In genomic region chr20:44993343-44993742, GRCh38 we compare ENCODE assay signal across 10 cellular contexts. TPM values are rescaled to one million over a fixed set of nuclear protein-coding genes. Genes with fewer than 3 reads are reported as not detected.
DNase-seq lines count a peak whose midpoint lies in the region; ATAC-seq and TF ChIP-seq lines count a peak whose summit lies in the region.
"Had no signal": no experiment of that assay in that cellular context is flagged by ENCODE, and none has a peak within 500 bp of the region (broad histone marks: within the 10 kb centered on the region; RNA-seq: fewer than 3 reads in every experiment).

No MANE protein-coding gene starts in this region.

- intact Hi-C loops in A673 (cut with micrococcal nuclease; ENCODE audit: unreplicated experiment): no loop called here

- H3K4me1 Mint-ChIP-seq in T-helper 2 cell treated with Interferon-gamma antibody and Interleukin-4, amounts not matched to agents 5 μg/mL and 100 μg/mL, for 36 hours (ENCODE audit: low read depth): peaks cover 59% of the 10 kb centered on the region

- H3K9me3 Mint-ChIP-seq in T-helper 2 cell treated with Interferon-gamma antibody and Interleukin-4, amounts not matched to agents 5 μg/mL and 100 μg/mL, for 36 hours: no peaks in the 10 kb centered on the region

- TF ChIP-seq CTCF in A673 (conservative IDR thresholded peaks at IDR 0.05; ENCODE audit: low read depth, low read length) (no peak), fibroblast of the aortic adventitia (IDR thresholded peaks at IDR 0.05; ENCODE audit: insufficient read depth, low read length) (no peak)

- H3K27ac Mint-ChIP-seq in T-helper 2 cell treated with Interferon-gamma antibody and Interleukin-4, amounts not matched to agents 5 μg/mL and 100 μg/mL, for 36 hours: peak overlapping the region; percentile 81

- POLR2A ChIA-PET in A673 (lab: Charles Lee; ENCODE audit: low non-redundant PET): no interaction called here

- H3K4me3 ChIP-seq in A673 (ENCODE audit: low read depth, low read length, poor library complexity, severe bottlenecking): peak overlapping the region; percentile 28
- no peak overlapping the region for H3K4me3 ChIP-seq in fibroblast of the aortic adventitia (ENCODE audit: low read depth, low read length)
- no peak overlapping the region for H3K4me3 ChIP-seq in H7 (ENCODE audit: insufficient read depth, low read depth, low read length)
- H3K4me3 ChIP-seq: adrenal gland had no signal

- no peak for ATAC-seq in GM18505 (IDR thresholded peaks at IDR 0.05; ENCODE audit: unreplicated experiment)

- no TSS peak for BruUV-seq in A673 (replicated peaks; lab: Mats Ljungman, UMichigan)

- H3K9me3 ChIP-seq in A673 (ENCODE audit: low read depth, low read length, poor library complexity, severe bottlenecking): no peaks in the 10 kb centered on the region
- H3K9me3 ChIP-seq: adrenal gland had no signal

- peak overlapping the region; percentile 71 for H3K4me3 Mint-ChIP-seq in T-helper 2 cell treated with Interferon-gamma antibody and Interleukin-4, amounts not matched to agents 5 μg/mL and 100 μg/mL, for 36 hours

- H3K27ac ChIP-seq in A673 (ENCODE audit: low read depth, low read length, poor library complexity, severe bottlenecking): peak overlapping the region; percentile 81
- H3K27ac ChIP-seq: adrenal gland had no signal

- peaks cover 71% of the 10 kb centered on the region for H3K36me3 Mint-ChIP-seq in T-helper 2 cell treated with Interferon-gamma antibody and Interleukin-4, amounts not matched to agents 5 μg/mL and 100 μg/mL, for 36 hours (ENCODE audit: low read depth)

- CTCF ChIA-PET in A673 (lab: Charles Lee): interaction anchor here (1.2 kb wide), 1 partner anchor 18 kb away, joined by 6 read pairs; no protein-coding TSS in a partner anchor

- H3K36me3 ChIP-seq in A673 (ENCODE audit: insufficient read depth, low read length, poor library complexity, severe bottlenecking): peaks cover 22% of the 10 kb centered on the region
- H3K36me3 ChIP-seq in H7 (replicated peaks; ENCODE audit: control insufficient read depth, insufficient read depth, low read length): peaks cover 3% of the 10 kb centered on the region

- peak; percentile 87 for DNase-seq in A673 (ENCODE audit: low spot score)
- DNase-seq in GM03348 (ENCODE audit: low spot score): peak; percentile 12
- no peak for DNase-seq in T-helper 2 cell treated with Interferon-gamma antibody and Interleukin-4, amounts not matched to agents 5 μg/mL and 100 μg/mL, for 36 hours (ENCODE audit: low spot score)
- DNase-seq in fibroblast of the aortic adventitia (ENCODE audit: low read depth): peak; percentile 24
- no peak for DNase-seq in NCI-H187 treated with DMSO at 0.1 percent for 48 hours (lab: John Stamatoyannopoulos, UW)
- DNase-seq in globus pallidus (ENCODE audit: low spot score): no peak
- DNase-seq in H7: no peak
- DNase-seq: adrenal gland, foreskin fibroblast had no signal

- no peaks in the 10 kb centered on the region for H3K27me3 Mint-ChIP-seq in T-helper 2 cell treated with Interferon-gamma antibody and Interleukin-4, amounts not matched to agents 5 μg/mL and 100 μg/mL, for 36 hours (ENCODE audit: low read depth)

- H3K27me3 ChIP-seq in A673 (replicated peaks; ENCODE audit: insufficient read depth, low read depth, low read length, poor library complexity) (no peaks in the 10 kb centered on the region), H7 (ENCODE audit: control insufficient read depth, insufficient read depth, low read length) (no peaks in the 10 kb centered on the region)
- H3K27me3 ChIP-seq: adrenal gland had no signal

- no peak for TF ChIP-seq POLR2A in GM18505 (IDR thresholded peaks at IDR 0.05; ENCODE audit: borderline replicate concordance, extremely low read depth, insufficient read depth, insufficient read length)

- H3K4me1 ChIP-seq in A673 (ENCODE audit: insufficient read depth, low read length, poor library complexity, severe bottlenecking): peaks cover 45% of the 10 kb centered on the region

RNA-seq across cellular contexts. Expression of gene STK4, which starts 27.0 kb away (rescaled TPM):
- total RNA-seq in A673 (2021): 52.7 and 53.2 TPM in 2 replicates
- 20.8 and 41.6 TPM in 2 replicates for total RNA-seq in fibroblast of the aortic adventitia (ENCODE audit: low replicate concordance)
- 15.6 and 23.2 TPM in 2 replicates for total RNA-seq in H7 (2014; rRNA removed; shearing (Covaris generic))

RNA-seq across cellular contexts. Expression of gene TOMM34, which starts 33.1 kb away (rescaled TPM):
- total RNA-seq in A673 (2021) (49.3 and 53.5 TPM in 2 replicates), fibroblast of the aortic adventitia (ENCODE audit: low replicate concordance) (7.0 and 29.3 TPM in 2 replicates)
- total RNA-seq in H7 (2014; rRNA removed; shearing (Covaris generic)): 45.3 and 49.4 TPM in 2 replicates

Comparison
In these comparisons a context has a peak if more than half of its experiments do, and no peak if none do; other contexts are left out.
1. DNase-seq: peak in A673 (single experiment), GM03348 (single experiment) and fibroblast of the aortic adventitia (single experiment); none in T-helper 2 cell treated with Interferon-gamma antibody and Interleukin-4, amounts not matched to agents 5 μg/mL and 100 μg/mL, for 36 hours (single experiment), NCI-H187 treated with DMSO at 0.1 percent for 48 hours (single experiment), globus pallidus (single experiment) and H7 (single experiment).